1 cellular context compared by ENCODE assay signal in genomic region chr14:99515301-99516155, GRCh38.
A peak's percentile ranks its signal among the peaks of the same experiment; 100 is the strongest.
TF ChIP-seq lines count a peak whose summit lies in the region.

No MANE protein-coding gene starts in this region.

TF ChIP-seq in K562, 482 proteins besides CTCF, POLR2A, EP300 and RAD21:
- TF ChIP-seq POLR2G (IDR thresholded peaks at IDR 0.05; ENCODE audit: low read depth, low read length) (peak; percentile 8; the same call in 1 of the 2 replicates), PHF8 (IDR thresholded peaks at IDR 0.05; ENCODE audit: borderline replicate concordance, low read length) (no peak), ZNF609 (CRISPR knock-in tag; IDR thresholded peaks at IDR 0.05; ENCODE audit: borderline replicate concordance) (no peak)
